1 cellular context compared by ENCODE assay signal in the genomic region with DNA sequence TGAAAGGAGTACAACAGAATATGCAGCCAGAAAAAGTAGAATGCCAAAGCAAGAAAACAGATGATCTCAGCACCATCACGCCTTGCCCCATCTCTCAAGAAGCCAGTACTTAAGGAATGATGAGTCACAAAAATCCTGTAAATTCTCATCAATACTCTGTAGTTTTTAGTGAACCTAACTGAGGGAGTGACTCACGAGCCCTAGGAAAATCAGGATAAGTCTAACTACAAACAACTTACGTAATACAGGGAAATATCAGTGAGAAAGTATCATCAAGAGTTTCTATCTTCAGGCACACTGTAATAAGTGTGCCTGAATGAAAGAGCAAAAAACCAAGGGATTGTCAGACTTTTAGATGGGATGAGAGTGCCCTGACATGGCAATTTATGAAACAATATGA.
TF ChIP-seq lines count a peak whose summit lies in the region.

No MANE protein-coding gene starts in this region.

TF ChIP-seq in SK-N-SH treated with all-trans-retinoic acid at 6 μM for 48 hours, 23 proteins besides CTCF, POLR2A, EP300 and RAD21 (continued from another document):
- TF ChIP-seq, protein P1, sequence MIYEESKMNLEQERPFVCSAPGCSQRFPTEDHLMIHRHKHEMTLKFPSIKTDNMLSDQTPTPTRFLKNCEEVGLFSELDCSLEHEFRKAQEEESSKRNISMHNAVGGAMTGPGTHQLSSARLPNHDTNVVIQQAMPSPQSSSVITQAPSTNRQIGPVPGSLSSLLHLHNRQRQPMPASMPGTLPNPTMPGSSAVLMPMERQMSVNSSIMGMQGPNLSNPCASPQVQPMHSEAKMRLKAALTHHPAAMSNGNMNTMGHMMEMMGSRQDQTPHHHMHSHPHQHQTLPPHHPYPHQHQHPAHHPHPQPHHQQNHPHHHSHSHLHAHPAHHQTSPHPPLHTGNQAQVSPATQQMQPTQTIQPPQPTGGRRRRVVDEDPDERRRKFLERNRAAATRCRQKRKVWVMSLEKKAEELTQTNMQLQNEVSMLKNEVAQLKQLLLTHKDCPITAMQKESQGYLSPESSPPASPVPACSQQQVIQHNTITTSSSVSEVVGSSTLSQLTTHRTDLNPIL (CRISPR knock-in tag; IDR thresholded peaks at IDR 0.05; ENCODE audit: low read depth), result no peak
TF ChIP-seq in SK-N-SH treated with all-trans-retinoic acid at 6 μM for 48 hours: peak in this region for 1.
